Comparison of ENCODE assay signal across 16 cellular contexts in genomic region chr1:71987210-71987609, GRCh38.
A peak's percentile ranks its signal among the peaks of the same experiment; 100 is the strongest.
DNase-seq lines count a peak whose midpoint lies in the region; TF ChIP-seq lines count a peak whose summit lies in the region.
"Had no signal": no experiment of that assay in that cellular context is flagged by ENCODE, and none has a peak within 500 bp of the region (broad histone marks: within the 10 kb centered on the region; RNA-seq: fewer than 3 reads in every experiment).

No MANE protein-coding gene starts in this region.

- H3K27ac ChIP-seq in cardiac muscle cell (peak overlapping the region; percentile 46), right atrium auricular region (no peak overlapping the region), smooth muscle cell (ENCODE audit: low read depth) (no peak overlapping the region), SK-N-SH (ENCODE audit: low read depth in 2 of 2, low read length in 1 of 2) (no peak overlapping the region)
- H3K27ac ChIP-seq: 22Rv1, BLaER1, C4-2B had no signal

- H3K79me2 ChIP-seq in smooth muscle cell (ENCODE audit: low read depth) (no peaks in the 10 kb centered on the region), SK-N-SH (ENCODE audit: insufficient read depth) (no peaks in the 10 kb centered on the region)

- H4K20me1 ChIP-seq in smooth muscle cell (ENCODE audit: low read depth) (no peaks in the 10 kb centered on the region), SK-N-SH (ENCODE audit: insufficient read depth) (no peaks in the 10 kb centered on the region)
- H4K20me1 ChIP-seq: BLaER1 had no signal

- TF ChIP-seq RAD21 in SK-N-SH (IDR thresholded peaks at IDR 0.05; ENCODE audit: low read length), result no peak

- H3K4me3 ChIP-seq in cardiac muscle cell (no peak overlapping the region), right atrium auricular region (no peak overlapping the region), smooth muscle cell (no peak overlapping the region), SK-N-SH (ENCODE audit: low read depth in 2 of 2, low read length in 1 of 2) (no peak overlapping the region)
- H3K4me3 ChIP-seq: BLaER1, GM23338 had no signal

- H2AFZ ChIP-seq in smooth muscle cell (ENCODE audit: low read depth) (peak overlapping the region; percentile 47), SK-N-SH (ENCODE audit: low read depth) (no peak overlapping the region)
- H2AFZ ChIP-seq: GM23338 had no signal

- POLR2A ChIA-PET in SK-N-SH (lab: Yijun Ruan, JAX), result no interaction called here

- 73% methylated on average over 6 of the region's 6 CpGs for WGBS in smooth muscle cell (ENCODE audit: low lambda C conversion rate)
- 59% methylated on average over 6 of the region's 6 CpGs for WGBS in SK-N-SH (ENCODE audit: low lambda C conversion rate)

- H3K27me3 ChIP-seq in cardiac muscle cell, result no peaks in the 10 kb centered on the region
- H3K27me3 ChIP-seq in right atrium auricular region, result no peaks in the 10 kb centered on the region
- H3K27me3 ChIP-seq in smooth muscle cell (ENCODE audit: low read depth), result no peaks in the 10 kb centered on the region
- no peaks in the 10 kb centered on the region for H3K27me3 ChIP-seq in SK-N-SH (ENCODE audit: insufficient read depth)
- H3K27me3 ChIP-seq: BLaER1 had no signal

- CTCF ChIA-PET in SK-N-SH (lab: Yijun Ruan, JAX), result no interaction called here

- TF ChIP-seq EP300 in SK-N-SH (IDR thresholded peaks at IDR 0.05; ENCODE audit: borderline replicate concordance in 1 of 2, low read depth in 1 of 2, low read length in 1 of 2), result no peak

- no peaks in the 10 kb centered on the region for H3K9me2 ChIP-seq in SK-N-SH

- DNase-seq in NCI-H2227 treated with DMSO at 0.1 percent for 48 hours (lab: John Stamatoyannopoulos, UW) (peak; percentile 21), NCI-H2227 (lab: John Stamatoyannopoulos, UW; ENCODE audit: unreplicated experiment) (no peak), cardiac muscle cell (ENCODE audit: low read depth in 1 of 2, low spot score in 1 of 2) (no peak), right atrium auricular region (ENCODE audit: low spot score) (no peak), smooth muscle cell (lab: John Stamatoyannopoulos, UW; ENCODE audit: unreplicated experiment) (no peak), SK-N-SH (no peak)
- DNase-seq: Caco-2; CD4-positive, CD25-positive, alpha-beta regulatory T cell; CD8-positive, alpha-beta T cell; DMS153; DND-41; H9 had no signal

- H3K4me1 ChIP-seq in cardiac muscle cell (ENCODE audit: low read depth) (peaks cover 18% of the 10 kb centered on the region), right atrium auricular region (peaks cover 0 to 14% of the 10 kb centered on the region in 2 donors), smooth muscle cell (ENCODE audit: low read depth) (no peaks in the 10 kb centered on the region), SK-N-SH (ENCODE audit: control insufficient read depth in 1 of 2, insufficient read depth in 2 of 2, low read depth in 1 of 2, low read length in 1 of 2) (no peaks in the 10 kb centered on the region)
- H3K4me1 ChIP-seq: Caco-2 had no signal

- H3F3A ChIP-seq in smooth muscle cell (ENCODE audit: low read depth), result no peaks in the 10 kb centered on the region
- H3F3A ChIP-seq in SK-N-SH (replicated peaks; ENCODE audit: insufficient read depth), result no peaks in the 10 kb centered on the region

- H3K4me2 ChIP-seq in smooth muscle cell (no peak overlapping the region), SK-N-SH (no peak overlapping the region)
- H3K4me2 ChIP-seq: BLaER1, GM23338 had no signal

- H3K9ac ChIP-seq in smooth muscle cell (ENCODE audit: low read depth), result no peak overlapping the region
- no peak overlapping the region for H3K9ac ChIP-seq in SK-N-SH
- H3K9ac ChIP-seq: BLaER1 had no signal

- H3K9me3 ChIP-seq in cardiac muscle cell (ENCODE audit: low read depth) (no peaks in the 10 kb centered on the region), right atrium auricular region (no peaks in the 10 kb centered on the region), smooth muscle cell (replicated peaks; ENCODE audit: low read depth) (no peaks in the 10 kb centered on the region), SK-N-SH (no peaks in the 10 kb centered on the region)
- H3K9me3 ChIP-seq: BLaER1, Caco-2 had no signal

- TF ChIP-seq CTCF in cardiac muscle cell (IDR thresholded peaks at IDR 0.05; ENCODE audit: low read depth, low read length) (no peak), right atrium auricular region (IDR thresholded peaks at IDR 0.05) (no peak), smooth muscle cell (IDR thresholded peaks at IDR 0.05; ENCODE audit: borderline replicate concordance, insufficient read depth, poor library complexity, severe bottlenecking) (no peak), SK-N-SH (IDR thresholded peaks at IDR 0.05) (no peak)

- H3K36me3 ChIP-seq in cardiac muscle cell (no peaks in the 10 kb centered on the region), right atrium auricular region (no peaks in the 10 kb centered on the region), smooth muscle cell (ENCODE audit: low read depth) (no peaks in the 10 kb centered on the region), SK-N-SH (replicated peaks in 1 of 2; ENCODE audit: control insufficient read depth in 1 of 2, insufficient read depth in 2 of 2, low read length in 1 of 2) (no peaks in the 10 kb centered on the region)
- H3K36me3 ChIP-seq: BLaER1 had no signal

TF ChIP-seq in SK-N-SH, 30 proteins besides CTCF, POLR2A, EP300 and RAD21:
- no peak for TF ChIP-seq CHD2 (IDR thresholded peaks at IDR 0.05; ENCODE audit: low read length, partially characterized antibody)
- TF ChIP-seq MAX (IDR thresholded peaks at IDR 0.05; ENCODE audit: low read depth), result no peak
- TF ChIP-seq ELF1 (IDR thresholded peaks at IDR 0.05), result no peak
- no peak for TF ChIP-seq RXRA (IDR thresholded peaks at IDR 0.05; ENCODE audit: borderline replicate concordance, low read depth)
- TF ChIP-seq GABPA (IDR thresholded peaks at IDR 0.05; ENCODE audit: low read depth), result no peak
- no peak for TF ChIP-seq PBX3 (IDR thresholded peaks at IDR 0.05)
- no peak for TF ChIP-seq EZH2phosphoT487 (IDR thresholded peaks at IDR 0.05; ENCODE audit: borderline replicate concordance, low read depth)
- no peak for TF ChIP-seq NFIC (IDR thresholded peaks at IDR 0.05; ENCODE audit: borderline replicate concordance)
- TF ChIP-seq POLR2AphosphoS5 (IDR thresholded peaks at IDR 0.05; ENCODE audit: low read depth, low read length), result no peak
- TF ChIP-seq, protein P1, sequence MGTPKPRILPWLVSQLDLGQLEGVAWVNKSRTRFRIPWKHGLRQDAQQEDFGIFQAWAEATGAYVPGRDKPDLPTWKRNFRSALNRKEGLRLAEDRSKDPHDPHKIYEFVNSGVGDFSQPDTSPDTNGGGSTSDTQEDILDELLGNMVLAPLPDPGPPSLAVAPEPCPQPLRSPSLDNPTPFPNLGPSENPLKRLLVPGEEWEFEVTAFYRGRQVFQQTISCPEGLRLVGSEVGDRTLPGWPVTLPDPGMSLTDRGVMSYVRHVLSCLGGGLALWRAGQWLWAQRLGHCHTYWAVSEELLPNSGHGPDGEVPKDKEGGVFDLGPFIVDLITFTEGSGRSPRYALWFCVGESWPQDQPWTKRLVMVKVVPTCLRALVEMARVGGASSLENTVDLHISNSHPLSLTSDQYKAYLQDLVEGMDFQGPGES (IDR thresholded peaks at IDR 0.05; ENCODE audit: low read depth, low read length), result no peak
- TF ChIP-seq FOSL2 (IDR thresholded peaks at IDR 0.05; ENCODE audit: borderline replicate concordance, low read depth), result no peak
- no peak for TF ChIP-seq RFX5 (IDR thresholded peaks at IDR 0.05; ENCODE audit: low read length)
- TF ChIP-seq MEF2A (IDR thresholded peaks at IDR 0.05; ENCODE audit: borderline replicate concordance, low read depth), result no peak
- TF ChIP-seq FOXJ3 (CRISPR knock-in tag; IDR thresholded peaks at IDR 0.05), result no peak
